ENCODE assay signal across 14 cellular contexts in genomic region chr11:103730151-103730940, GRCh38.
DNase-seq lines count a peak whose midpoint lies in the region; ATAC-seq, FAIRE-seq and TF ChIP-seq lines count a peak whose summit lies in the region.
"Had no signal": no experiment of that assay in that cellular context is flagged by ENCODE, and none has a peak within 500 bp of the region (broad histone marks: within the 10 kb centered on the region; RNA-seq: fewer than 3 reads in every experiment).

No MANE protein-coding gene starts in this region.

- intact Hi-C loops in naive thymus-derived CD4-positive, alpha-beta T cell (cut with micrococcal nuclease): no loop called here

- no peak overlapping the region for H3K27ac ChIP-seq in right atrium auricular region
- H3K27ac ChIP-seq in naive thymus-derived CD4-positive, alpha-beta T cell (ENCODE audit: low read depth, low read length): no peak overlapping the region
- H3K27ac ChIP-seq: parathyroid adenoma had no signal

- no peaks in the 10 kb centered on the region for H3K36me3 ChIP-seq in right atrium auricular region
- no peaks in the 10 kb centered on the region for H3K36me3 ChIP-seq in naive thymus-derived CD4-positive, alpha-beta T cell (ENCODE audit: control insufficient read depth in 2 of 3, insufficient read depth in 3 of 3, low read length in 3 of 3)

- DNase-seq in Ammon's horn (ENCODE audit: low spot score) (peak; percentile 10), NCI-H1694 (lab: John Stamatoyannopoulos, UW) (peak; percentile 14), astrocyte of the spinal cord (ENCODE audit: low read depth, low spot score) (peak; percentile 41), right atrium auricular region (ENCODE audit: low spot score) (no peak)
- no peak for DNase-seq in naive thymus-derived CD4-positive, alpha-beta T cell
- DNase-seq: activated effector memory CD4-positive, alpha-beta T cell treated with Interleukin-2 at 50 U/mL for 16 hours; effector memory CD8-positive, alpha-beta T cell; HFFc6; immature natural killer cell; NCI-H2029 treated with DMSO at 0.1 percent for 48 hours had no signal

- ATAC-seq in naive thymus-derived CD4-positive, alpha-beta T cell: no peak
- ATAC-seq in GM21381 (IDR thresholded peaks at IDR 0.05; ENCODE audit: unreplicated experiment): no peak
- no peak for ATAC-seq in HG02852 (IDR thresholded peaks at IDR 0.05; ENCODE audit: unreplicated experiment)
- ATAC-seq: effector memory CD8-positive, alpha-beta T cell had no signal

- H3K4me1 Mint-ChIP-seq in naive thymus-derived CD4-positive, alpha-beta T cell: peaks cover 0 to 7% (median 0%) of the 10 kb centered on the region in 7 donors

- POLR2A ChIA-PET in naive thymus-derived CD4-positive, alpha-beta T cell (lab: Charles Lee): no interaction called here

- H3K4me3 ChIP-seq in astrocyte of the spinal cord (ENCODE audit: low read depth, low read length) (no peak overlapping the region), right atrium auricular region (no peak overlapping the region)
- no peak overlapping the region for H3K4me3 ChIP-seq in naive thymus-derived CD4-positive, alpha-beta T cell (ENCODE audit: low read length)

- TF ChIP-seq CTCF in astrocyte of the spinal cord (IDR thresholded peaks at IDR 0.05; ENCODE audit: low read depth, low read length) (no peak), right atrium auricular region (IDR thresholded peaks at IDR 0.05) (no peak)

- in situ Hi-C loops in astrocyte of the spinal cord (cut with HindIII; ENCODE audit: low sequenced_read_pairs): no loop called here

- H3K9me3 Mint-ChIP-seq in naive thymus-derived CD4-positive, alpha-beta T cell: peaks cover 5 to 25% (median 9%) of the 10 kb centered on the region in 11 donors

- FAIRE-seq in islet of Langerhans (lab: Jason Lieb, UNC): peak; percentile 96

- H3K4me1 ChIP-seq in right atrium auricular region: no peaks in the 10 kb centered on the region
- H3K4me1 ChIP-seq in naive thymus-derived CD4-positive, alpha-beta T cell (ENCODE audit: control insufficient read depth in 2 of 2, insufficient read depth in 2 of 2, low read length in 2 of 2): no peaks in the 10 kb centered on the region
- H3K4me1 ChIP-seq: parathyroid adenoma had no signal

- peak overlapping the region in 1 of 9 donors; percentile 52 for H3K27ac Mint-ChIP-seq in naive thymus-derived CD4-positive, alpha-beta T cell
- H3K27ac Mint-ChIP-seq: effector memory CD8-positive, alpha-beta T cell; HFFc6; immature natural killer cell had no signal

- H3K9me3 ChIP-seq in right atrium auricular region: no peaks in the 10 kb centered on the region
- H3K9me3 ChIP-seq in naive thymus-derived CD4-positive, alpha-beta T cell (ENCODE audit: control insufficient read depth in 2 of 3, low read length in 3 of 3): no peaks in the 10 kb centered on the region

- H3K27me3 Mint-ChIP-seq in naive thymus-derived CD4-positive, alpha-beta T cell: no peaks in the 10 kb centered on the region
- H3K27me3 Mint-ChIP-seq: effector memory CD8-positive, alpha-beta T cell had no signal

- no peak overlapping the region for H3K4me3 Mint-ChIP-seq in naive thymus-derived CD4-positive, alpha-beta T cell
- H3K4me3 Mint-ChIP-seq: effector memory CD8-positive, alpha-beta T cell; HFFc6; immature natural killer cell had no signal

- peaks cover 0 to 8% (median 5%) of the 10 kb centered on the region in 5 donors for H3K36me3 Mint-ChIP-seq in naive thymus-derived CD4-positive, alpha-beta T cell

- CTCF ChIA-PET in naive thymus-derived CD4-positive, alpha-beta T cell (lab: Charles Lee): no interaction called here

- no peaks in the 10 kb centered on the region for H3K27me3 ChIP-seq in right atrium auricular region
- H3K27me3 ChIP-seq in naive thymus-derived CD4-positive, alpha-beta T cell (ENCODE audit: control insufficient read depth in 2 of 2, insufficient read depth in 2 of 2, low read length in 2 of 2): no peaks in the 10 kb centered on the region

Comparison
In these comparisons a context has a peak if more than half of its experiments do, and no peak if none do; other contexts are left out.
1. DNase-seq: peak in Ammon's horn (single experiment), NCI-H1694 (single experiment) and astrocyte of the spinal cord (single experiment); none in right atrium auricular region (single experiment) and naive thymus-derived CD4-positive, alpha-beta T cell (0 of 9).